18 cellular contexts compared by ENCODE assay signal in genomic region chr17:79115487-79115886, GRCh38.
"Had no signal": no experiment of that assay in that cellular context is flagged by ENCODE, and none has a peak within 500 bp of the region (broad histone marks: within the 10 kb centered on the region; RNA-seq: fewer than 3 reads in every experiment).

No MANE protein-coding gene starts in this region.

- ATAC-seq: natural killer cell; stimulated activated effector memory CD8-positive, alpha-beta T cell treated with anti-CD3 and anti-CD28 coated beads, Interleukin-12 subunit alpha, Interleukin-12 subunit beta, amount 100 ng/mL, for 72 hours had no signal

- H3K9me3 Mint-ChIP-seq: natural killer cell; neural crest cell; stimulated activated effector memory CD8-positive, alpha-beta T cell treated with anti-CD3 and anti-CD28 coated beads, Interleukin-12 subunit alpha, Interleukin-12 subunit beta, amount 100 ng/mL, for 72 hours; stimulated activated naive CD8-positive, alpha-beta T cell treated with anti-CD3 and anti-CD28 coated beads, Interleukin-15, Interleukin-2, amounts not matched to agents 100 ng/mL and 50 ng/mL, for 24 hours had no signal

- H3K27ac ChIP-seq: pancreas, prostate gland, testis had no signal

- H3K36me3 ChIP-seq: pancreas, prostate gland, transverse colon had no signal

- H3K4me3 ChIP-seq: dorsolateral prefrontal cortex, mucosa of descending colon, pancreas, prostate gland, testis, transverse colon had no signal

- H3K27ac Mint-ChIP-seq: natural killer cell; stimulated activated effector memory CD8-positive, alpha-beta T cell treated with anti-CD3 and anti-CD28 coated beads, Interleukin-12 subunit alpha, Interleukin-12 subunit beta, amount 100 ng/mL, for 72 hours; stimulated activated naive CD8-positive, alpha-beta T cell treated with anti-CD3 and anti-CD28 coated beads, Interleukin-15, Interleukin-2, amounts not matched to agents 100 ng/mL and 50 ng/mL, for 24 hours had no signal

- H3K4me1 ChIP-seq: pancreas, testis had no signal

- H3K4me3 Mint-ChIP-seq: natural killer cell; neural crest cell; stimulated activated effector memory CD8-positive, alpha-beta T cell treated with anti-CD3 and anti-CD28 coated beads, Interleukin-12 subunit alpha, Interleukin-12 subunit beta, amount 100 ng/mL, for 72 hours; stimulated activated naive CD8-positive, alpha-beta T cell treated with anti-CD3 and anti-CD28 coated beads, Interleukin-15, Interleukin-2, amounts not matched to agents 100 ng/mL and 50 ng/mL, for 24 hours had no signal

- H3K27me3 Mint-ChIP-seq: stimulated activated naive CD8-positive, alpha-beta T cell treated with anti-CD3 and anti-CD28 coated beads, Interleukin-15, Interleukin-2, amounts not matched to agents 100 ng/mL and 50 ng/mL, for 24 hours had no signal

- H3K9me3 ChIP-seq: mucosa of descending colon, pancreas, prostate gland, testis, transverse colon had no signal

- H3K27me3 ChIP-seq: pancreas, testis had no signal

- H3K4me1 Mint-ChIP-seq: natural killer cell; neural crest cell; stimulated activated effector memory CD8-positive, alpha-beta T cell treated with anti-CD3 and anti-CD28 coated beads, Interleukin-12 subunit alpha, Interleukin-12 subunit beta, amount 100 ng/mL, for 72 hours had no signal

- H3K36me3 Mint-ChIP-seq: natural killer cell; stimulated activated effector memory CD8-positive, alpha-beta T cell treated with anti-CD3 and anti-CD28 coated beads, Interleukin-12 subunit alpha, Interleukin-12 subunit beta, amount 100 ng/mL, for 72 hours had no signal

- DNase-seq: cortex of kidney; dorsolateral prefrontal cortex; effector CD8-positive, alpha-beta T cell; foreskin melanocyte; head of caudate nucleus; hippocampal formation; natural killer cell; occipital lobe; stimulated activated CD4-positive, alpha-beta T cell treated with anti-CD3 and anti-CD28 coated beads, Interleukin-4, amount 100 ng/mL, for 1 hour; stimulated activated CD8-positive, alpha-beta memory T cell treated with anti-CD3 and anti-CD28 coated beads, Interleukin-4, amount 100 ng/mL, for 48 hours; testis had no signal
